Comparison of ENCODE assay signal across 31 cellular contexts in the genomic region with DNA sequence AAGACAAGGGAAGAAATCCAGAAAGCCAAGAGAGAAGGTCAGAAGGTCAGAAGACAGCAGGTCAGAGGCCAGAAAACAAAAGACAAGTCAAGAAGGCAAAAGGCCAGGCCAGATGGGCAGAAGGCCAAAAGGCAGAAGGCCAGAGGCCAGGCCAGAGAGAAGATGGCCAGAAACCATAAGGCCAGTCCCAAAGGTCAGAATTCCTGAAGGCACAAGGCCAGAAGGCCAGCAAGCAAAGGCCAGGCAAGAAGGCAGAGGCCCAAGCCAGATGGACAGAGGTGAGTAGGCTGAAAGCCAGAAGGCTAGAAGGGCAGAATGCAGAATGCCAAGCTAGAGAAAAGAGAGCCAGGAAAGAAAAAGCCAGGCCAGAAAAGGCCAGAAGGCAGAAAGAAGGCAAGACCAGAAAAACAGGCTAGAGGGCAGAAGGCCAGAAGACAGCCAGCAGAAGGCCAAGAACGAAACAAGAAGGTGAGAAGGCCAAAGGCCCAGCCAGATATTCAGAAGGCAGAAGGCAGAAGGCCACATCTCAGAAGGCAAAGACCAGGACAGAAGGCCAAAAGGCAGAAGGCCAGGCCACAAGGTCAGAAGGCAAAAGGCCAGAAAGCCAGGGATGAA.
"Had no signal": no experiment of that assay in that cellular context is flagged by ENCODE, and none has a peak within 500 bp of the region (broad histone marks: within the 10 kb centered on the region; RNA-seq: fewer than 3 reads in every experiment).

No MANE protein-coding gene starts in this region.

- H3K4me3 ChIP-seq: SJCRH30, SK-N-MC had no signal

- FAIRE-seq: bronchial epithelial cell had no signal

- H3K9me3 ChIP-seq: SJCRH30 had no signal

- H3K27me3 ChIP-seq: SJCRH30 had no signal

- H3K4me1 ChIP-seq: SJCRH30 had no signal

- ATAC-seq: activated CD8-positive, alpha-beta memory T cell treated with anti-CD3 and anti-CD28 coated beads, Interleukin-2, amount 10 ng/mL, durations not matched to agents 7 days and 5 days; activated naive CD8-positive, alpha-beta T cell treated with anti-CD3 and anti-CD28 coated beads, Interleukin-2, amount 50 U/mL, for 24 hours; Panc1 had no signal

- H3K27ac ChIP-seq: SJCRH30, SK-N-MC, WERI-Rb-1 had no signal

- DNase-seq: activated CD4-positive, alpha-beta memory T cell treated with anti-CD3 and anti-CD28 coated beads, Interleukin-2, amount 10 ng/mL, durations not matched to agents 7 days and 5 days; activated CD4-positive, alpha-beta T cell treated with anti-CD3 and anti-CD28 coated beads for 1 hour; activated CD4-positive, alpha-beta T cell treated with anti-CD3 and anti-CD28 coated beads for 48 hours; activated CD4-positive, CD25-positive, alpha-beta regulatory T cell; activated CD8-positive, alpha-beta memory T cell treated with anti-CD3 and anti-CD28 coated beads for 24 hours; activated CD8-positive, alpha-beta memory T cell treated with anti-CD3 and anti-CD28 coated beads, Interleukin-2, amount 10 ng/mL, durations not matched to agents 7 days and 5 days; activated CD8-positive, alpha-beta memory T cell treated with anti-CD3 and anti-CD28 coated beads, Interleukin-2, amount 50 U/mL, for 48 hours; activated effector memory CD4-positive, alpha-beta T cell treated with Interleukin-2 at 50 U/mL for 16 hours; activated naive CD4-positive, alpha-beta T cell treated with anti-CD3 and anti-CD28 coated beads, Interleukin-2, amount 10 ng/mL, durations not matched to agents 7 days and 5 days; activated naive CD8-positive, alpha-beta T cell treated with anti-CD3 and anti-CD28 coated beads, Interleukin-2, amount 50 U/mL, for 24 hours; activated T-cell treated with anti-CD3 and anti-CD28 coated beads, Interleukin-2, amount 50 U/mL, for 48 hours; anterior cingulate cortex; caudate nucleus; cerebellar nuclear complex; Kasumi-1; NCI-H1092 treated with DMSO at 0.1 percent for 48 hours; NCI-H1417; NCI-H146; NCI-H187; NCI-H2081 treated with DMSO at 0.1 percent for 48 hours; NCI-H226; NCI-H446 treated with DMSO at 0.1 percent for 48 hours; NCI-H524; NCI-H69; SHP77; SJCRH30; T1000; WERI-Rb-1 had no signal

- H3K36me3 ChIP-seq: SJCRH30, WERI-Rb-1 had no signal
